1 cellular context compared by ENCODE assay signal in the genomic region with DNA sequence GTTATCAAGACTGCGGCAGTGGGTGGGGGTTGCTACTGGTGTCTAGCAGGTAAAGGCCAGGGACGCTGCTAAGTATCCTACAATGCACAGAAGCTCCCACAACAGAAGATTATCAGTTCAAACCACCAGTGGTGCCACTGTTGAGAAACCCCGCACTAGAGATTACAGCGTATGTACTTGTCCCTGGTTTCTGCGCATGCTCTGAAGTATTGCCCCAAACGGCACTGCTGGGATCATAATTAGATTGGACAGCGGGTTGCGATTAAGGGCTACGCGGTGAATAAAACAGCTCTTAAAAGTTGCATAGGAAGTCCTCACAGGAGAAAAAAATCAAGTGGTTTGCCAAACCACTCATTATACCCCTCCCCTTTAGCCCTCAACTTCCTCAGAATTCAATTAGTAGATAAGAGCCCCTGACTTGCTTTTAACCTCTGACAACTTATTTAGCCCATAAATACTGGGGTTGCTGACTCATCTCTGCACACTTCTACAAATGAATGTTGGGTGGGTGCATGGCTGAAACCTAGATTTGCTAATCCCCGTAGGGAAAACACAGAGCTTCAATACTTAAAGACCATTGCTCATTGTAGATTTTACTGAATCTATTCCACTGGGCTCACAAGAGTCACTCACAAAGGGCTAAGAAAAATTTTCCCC.
TF ChIP-seq lines count a peak whose summit lies in the region.

No MANE protein-coding gene starts in this region.

TF ChIP-seq in K562, 482 proteins besides CTCF, POLR2A, EP300 and RAD21 (continued from another document and continues in another):
- TF ChIP-seq JUND (IDR thresholded peaks at IDR 0.05; ENCODE audit: borderline replicate concordance, low read depth, low read length) (peak; percentile 82), JUND (tag; IDR thresholded peaks at IDR 0.05; ENCODE audit: borderline replicate concordance, low read depth, low read length) (peak; percentile 67; the same call in 1 of the 3 replicates), SMARCC2 (IDR thresholded peaks at IDR 0.05; ENCODE audit: low read depth) (peak; percentile 48; the same call in 1 of the 2 replicates), ZFP1 (CRISPR knock-in tag; IDR thresholded peaks at IDR 0.05) (no peak), ZNF253 (CRISPR knock-in tag; conservative IDR thresholded peaks at IDR 0.05) (no peak), ARID1B (IDR thresholded peaks at IDR 0.05) (peak; percentile 79), ZNF696 (CRISPR knock-in tag; conservative IDR thresholded peaks at IDR 0.05) (no peak), GATAD2B (IDR thresholded peaks at IDR 0.05; ENCODE audit: borderline replicate concordance) (0 out of 2 replicates have a peak, but pooled peaks have one; percentile 20), NR1H2 (CRISPR knock-in tag; IDR thresholded peaks at IDR 0.05) (no peak), RNF2 (IDR thresholded peaks at IDR 0.05) (peak; percentile 61), RFX1 (IDR thresholded peaks at IDR 0.05) (no peak), BCOR (IDR thresholded peaks at IDR 0.05) (0 out of 2 replicates have a peak, but pooled peaks have one; percentile 2), MEIS2 (IDR thresholded peaks at IDR 0.05; ENCODE audit: partially characterized antibody) (peak; percentile 90), DACH1 (IDR thresholded peaks at IDR 0.05; ENCODE audit: partially characterized antibody) (no peak), ZNF561 (CRISPR knock-in tag; conservative IDR thresholded peaks at IDR 0.05) (no peak), ZBTB17 (CRISPR knock-in tag; IDR thresholded peaks at IDR 0.05) (no peak), RCOR1 (IDR thresholded peaks at IDR 0.05; ENCODE audit: borderline replicate concordance in 1 of 2, low read depth in 2 of 2, low read length in 2 of 2) (peak in 1 of 2 experiments; percentile 88; a peak in 2 of 4 replicates), RBM25 (IDR thresholded peaks at IDR 0.05; ENCODE audit: low read depth, low read length, severe bottlenecking) (no peak), NRF1 (conservative IDR thresholded peaks at IDR 0.05 in 1 of 2, IDR thresholded peaks at IDR 0.05 in 1 of 2) (peak; percentile 76 to 80), LEF1 (IDR thresholded peaks at IDR 0.05) (peak; percentile 32; the same call in 1 of the 2 replicates), EGR1 (conservative IDR thresholded peaks at IDR 0.05) (0 out of 2 replicates have a peak, but pooled peaks have one; percentile 22), HDAC2 (IDR thresholded peaks at IDR 0.05) (peak; percentile 48; the same call in 1 of the 2 replicates), BHLHE40 (IDR thresholded peaks at IDR 0.05; ENCODE audit: low read length) (peak; percentile 75), SRSF3 (IDR thresholded peaks at IDR 0.05; ENCODE audit: insufficient read depth, low read length) (no peak), CREBBP (IDR thresholded peaks at IDR 0.05; ENCODE audit: low read depth, low read length) (no peak), SMARCA4 (IDR thresholded peaks at IDR 0.05) (peak; percentile 58; the same call in 1 of the 2 replicates), C11orf30 (IDR thresholded peaks at IDR 0.05; ENCODE audit: low read depth) (peak; percentile 90), KLF16 (IDR thresholded peaks at IDR 0.05) (peak; percentile 43; the same call in 1 of the 2 replicates), STAT5A (IDR thresholded peaks at IDR 0.05; ENCODE audit: borderline replicate concordance, low read length) (peak; percentile 13; the same call in 1 of the 2 replicates), TAL1 (IDR thresholded peaks at IDR 0.05) (peak; percentile 70; the same call in 1 of the 2 replicates), DIDO1 (tag; IDR thresholded peaks at IDR 0.05; ENCODE audit: low read depth) (no peak), TAF15 (IDR thresholded peaks at IDR 0.05; ENCODE audit: low read depth, low read length) (no peak), ZNF316 (IDR thresholded peaks at IDR 0.05) (peak; percentile 91), TAF1 (IDR thresholded peaks at IDR 0.05; ENCODE audit: control insufficient read depth, extremely low read depth, insufficient read depth, low read length, severe bottlenecking) (no peak), MAFK (IDR thresholded peaks at IDR 0.05; ENCODE audit: low read length) (peak; percentile 73), CBFA2T2 (conservative IDR thresholded peaks at IDR 0.05) (peak; percentile 71), ESRRA (IDR thresholded peaks at IDR 0.05; ENCODE audit: borderline replicate concordance, low read depth) (peak; percentile 16; the same call in 1 of the 2 replicates), PHB2 (IDR thresholded peaks at IDR 0.05; ENCODE audit: low read depth) (no peak), NEUROD1 (IDR thresholded peaks at IDR 0.05; ENCODE audit: borderline replicate concordance, low read depth, low read length, partially characterized antibody) (peak; percentile 14), ZNF766 (CRISPR knock-in tag; conservative IDR thresholded peaks at IDR 0.05) (0 out of 2 replicates have a peak, but pooled peaks have one; percentile 48), NCOA4 (IDR thresholded peaks at IDR 0.05; ENCODE audit: partially characterized antibody) (no peak), MTA3 (IDR thresholded peaks at IDR 0.05; ENCODE audit: borderline replicate concordance) (0 out of 2 replicates have a peak, but pooled peaks have one; percentile 34), FOXA3 (CRISPR knock-in tag; conservative IDR thresholded peaks at IDR 0.05 in 1 of 2, IDR thresholded peaks at IDR 0.05 in 1 of 2) (no peak), STAT5B (CRISPR knock-in tag; IDR thresholded peaks at IDR 0.05) (no peak), CXXC5 (CRISPR knock-in tag; IDR thresholded peaks at IDR 0.05) (peak; percentile 48), ZEB2 (IDR thresholded peaks at IDR 0.05) (peak; percentile 27; the same call in 1 of the 2 replicates), CEBPB (tag; IDR thresholded peaks at IDR 0.05) (peak; percentile 72), CEBPG (CRISPR knock-in tag; IDR thresholded peaks at IDR 0.05) (no peak), CEBPG (tag; conservative IDR thresholded peaks at IDR 0.05 in 1 of 2, IDR thresholded peaks at IDR 0.05 in 1 of 2) (peak in 1 of 2 experiments; percentile 44; a peak in 1 of 4 replicates)
- TF ChIP-seq, protein P1, sequence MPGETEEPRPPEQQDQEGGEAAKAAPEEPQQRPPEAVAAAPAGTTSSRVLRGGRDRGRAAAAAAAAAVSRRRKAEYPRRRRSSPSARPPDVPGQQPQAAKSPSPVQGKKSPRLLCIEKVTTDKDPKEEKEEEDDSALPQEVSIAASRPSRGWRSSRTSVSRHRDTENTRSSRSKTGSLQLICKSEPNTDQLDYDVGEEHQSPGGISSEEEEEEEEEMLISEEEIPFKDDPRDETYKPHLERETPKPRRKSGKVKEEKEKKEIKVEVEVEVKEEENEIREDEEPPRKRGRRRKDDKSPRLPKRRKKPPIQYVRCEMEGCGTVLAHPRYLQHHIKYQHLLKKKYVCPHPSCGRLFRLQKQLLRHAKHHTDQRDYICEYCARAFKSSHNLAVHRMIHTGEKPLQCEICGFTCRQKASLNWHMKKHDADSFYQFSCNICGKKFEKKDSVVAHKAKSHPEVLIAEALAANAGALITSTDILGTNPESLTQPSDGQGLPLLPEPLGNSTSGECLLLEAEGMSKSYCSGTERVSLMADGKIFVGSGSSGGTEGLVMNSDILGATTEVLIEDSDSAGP (CRISPR knock-in tag; IDR thresholded peaks at IDR 0.05) = no peak
- TF ChIP-seq, protein P2, sequence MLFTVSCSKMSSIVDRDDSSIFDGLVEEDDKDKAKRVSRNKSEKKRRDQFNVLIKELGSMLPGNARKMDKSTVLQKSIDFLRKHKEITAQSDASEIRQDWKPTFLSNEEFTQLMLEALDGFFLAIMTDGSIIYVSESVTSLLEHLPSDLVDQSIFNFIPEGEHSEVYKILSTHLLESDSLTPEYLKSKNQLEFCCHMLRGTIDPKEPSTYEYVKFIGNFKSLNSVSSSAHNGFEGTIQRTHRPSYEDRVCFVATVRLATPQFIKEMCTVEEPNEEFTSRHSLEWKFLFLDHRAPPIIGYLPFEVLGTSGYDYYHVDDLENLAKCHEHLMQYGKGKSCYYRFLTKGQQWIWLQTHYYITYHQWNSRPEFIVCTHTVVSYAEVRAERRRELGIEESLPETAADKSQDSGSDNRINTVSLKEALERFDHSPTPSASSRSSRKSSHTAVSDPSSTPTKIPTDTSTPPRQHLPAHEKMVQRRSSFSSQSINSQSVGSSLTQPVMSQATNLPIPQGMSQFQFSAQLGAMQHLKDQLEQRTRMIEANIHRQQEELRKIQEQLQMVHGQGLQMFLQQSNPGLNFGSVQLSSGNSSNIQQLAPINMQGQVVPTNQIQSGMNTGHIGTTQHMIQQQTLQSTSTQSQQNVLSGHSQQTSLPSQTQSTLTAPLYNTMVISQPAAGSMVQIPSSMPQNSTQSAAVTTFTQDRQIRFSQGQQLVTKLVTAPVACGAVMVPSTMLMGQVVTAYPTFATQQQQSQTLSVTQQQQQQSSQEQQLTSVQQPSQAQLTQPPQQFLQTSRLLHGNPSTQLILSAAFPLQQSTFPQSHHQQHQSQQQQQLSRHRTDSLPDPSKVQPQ (CRISPR knock-in tag; IDR thresholded peaks at IDR 0.05; ENCODE audit: borderline replicate concordance) = no peak
- TF ChIP-seq, protein P3, sequence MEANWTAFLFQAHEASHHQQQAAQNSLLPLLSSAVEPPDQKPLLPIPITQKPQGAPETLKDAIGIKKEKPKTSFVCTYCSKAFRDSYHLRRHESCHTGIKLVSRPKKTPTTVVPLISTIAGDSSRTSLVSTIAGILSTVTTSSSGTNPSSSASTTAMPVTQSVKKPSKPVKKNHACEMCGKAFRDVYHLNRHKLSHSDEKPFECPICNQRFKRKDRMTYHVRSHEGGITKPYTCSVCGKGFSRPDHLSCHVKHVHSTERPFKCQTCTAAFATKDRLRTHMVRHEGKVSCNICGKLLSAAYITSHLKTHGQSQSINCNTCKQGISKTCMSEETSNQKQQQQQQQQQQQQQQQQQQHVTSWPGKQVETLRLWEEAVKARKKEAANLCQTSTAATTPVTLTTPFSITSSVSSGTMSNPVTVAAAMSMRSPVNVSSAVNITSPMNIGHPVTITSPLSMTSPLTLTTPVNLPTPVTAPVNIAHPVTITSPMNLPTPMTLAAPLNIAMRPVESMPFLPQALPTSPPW (CRISPR knock-in tag; IDR thresholded peaks at IDR 0.05) = peak; percentile 91
- TF ChIP-seq, protein P4, sequence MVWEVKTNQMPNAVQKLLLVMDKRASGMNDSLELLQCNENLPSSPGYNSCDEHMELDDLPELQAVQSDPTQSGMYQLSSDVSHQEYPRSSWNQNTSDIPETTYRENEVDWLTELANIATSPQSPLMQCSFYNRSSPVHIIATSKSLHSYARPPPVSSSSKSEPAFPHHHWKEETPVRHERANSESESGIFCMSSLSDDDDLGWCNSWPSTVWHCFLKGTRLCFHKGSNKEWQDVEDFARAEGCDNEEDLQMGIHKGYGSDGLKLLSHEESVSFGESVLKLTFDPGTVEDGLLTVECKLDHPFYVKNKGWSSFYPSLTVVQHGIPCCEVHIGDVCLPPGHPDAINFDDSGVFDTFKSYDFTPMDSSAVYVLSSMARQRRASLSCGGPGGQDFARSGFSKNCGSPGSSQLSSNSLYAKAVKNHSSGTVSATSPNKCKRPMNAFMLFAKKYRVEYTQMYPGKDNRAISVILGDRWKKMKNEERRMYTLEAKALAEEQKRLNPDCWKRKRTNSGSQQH (CRISPR knock-in tag; IDR thresholded peaks at IDR 0.05) = no peak
- TF ChIP-seq, protein P5, sequence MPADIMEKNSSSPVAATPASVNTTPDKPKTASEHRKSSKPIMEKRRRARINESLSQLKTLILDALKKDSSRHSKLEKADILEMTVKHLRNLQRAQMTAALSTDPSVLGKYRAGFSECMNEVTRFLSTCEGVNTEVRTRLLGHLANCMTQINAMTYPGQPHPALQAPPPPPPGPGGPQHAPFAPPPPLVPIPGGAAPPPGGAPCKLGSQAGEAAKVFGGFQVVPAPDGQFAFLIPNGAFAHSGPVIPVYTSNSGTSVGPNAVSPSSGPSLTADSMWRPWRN (IDR thresholded peaks at IDR 0.05; ENCODE audit: low read depth) = peak; percentile 92
- TF ChIP-seq, protein P6, sequence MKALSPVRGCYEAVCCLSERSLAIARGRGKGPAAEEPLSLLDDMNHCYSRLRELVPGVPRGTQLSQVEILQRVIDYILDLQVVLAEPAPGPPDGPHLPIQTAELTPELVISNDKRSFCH (CRISPR knock-in tag; IDR thresholded peaks at IDR 0.05) = no peak
- TF ChIP-seq, protein P6 (tag; IDR thresholded peaks at IDR 0.05) = 0 out of 2 replicates have a peak, but pooled peaks have one; percentile 72
- TF ChIP-seq, protein P7, sequence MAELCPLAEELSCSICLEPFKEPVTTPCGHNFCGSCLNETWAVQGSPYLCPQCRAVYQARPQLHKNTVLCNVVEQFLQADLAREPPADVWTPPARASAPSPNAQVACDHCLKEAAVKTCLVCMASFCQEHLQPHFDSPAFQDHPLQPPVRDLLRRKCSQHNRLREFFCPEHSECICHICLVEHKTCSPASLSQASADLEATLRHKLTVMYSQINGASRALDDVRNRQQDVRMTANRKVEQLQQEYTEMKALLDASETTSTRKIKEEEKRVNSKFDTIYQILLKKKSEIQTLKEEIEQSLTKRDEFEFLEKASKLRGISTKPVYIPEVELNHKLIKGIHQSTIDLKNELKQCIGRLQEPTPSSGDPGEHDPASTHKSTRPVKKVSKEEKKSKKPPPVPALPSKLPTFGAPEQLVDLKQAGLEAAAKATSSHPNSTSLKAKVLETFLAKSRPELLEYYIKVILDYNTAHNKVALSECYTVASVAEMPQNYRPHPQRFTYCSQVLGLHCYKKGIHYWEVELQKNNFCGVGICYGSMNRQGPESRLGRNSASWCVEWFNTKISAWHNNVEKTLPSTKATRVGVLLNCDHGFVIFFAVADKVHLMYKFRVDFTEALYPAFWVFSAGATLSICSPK (IDR thresholded peaks at IDR 0.05; ENCODE audit: borderline replicate concordance) = no peak
- TF ChIP-seq, protein P8, sequence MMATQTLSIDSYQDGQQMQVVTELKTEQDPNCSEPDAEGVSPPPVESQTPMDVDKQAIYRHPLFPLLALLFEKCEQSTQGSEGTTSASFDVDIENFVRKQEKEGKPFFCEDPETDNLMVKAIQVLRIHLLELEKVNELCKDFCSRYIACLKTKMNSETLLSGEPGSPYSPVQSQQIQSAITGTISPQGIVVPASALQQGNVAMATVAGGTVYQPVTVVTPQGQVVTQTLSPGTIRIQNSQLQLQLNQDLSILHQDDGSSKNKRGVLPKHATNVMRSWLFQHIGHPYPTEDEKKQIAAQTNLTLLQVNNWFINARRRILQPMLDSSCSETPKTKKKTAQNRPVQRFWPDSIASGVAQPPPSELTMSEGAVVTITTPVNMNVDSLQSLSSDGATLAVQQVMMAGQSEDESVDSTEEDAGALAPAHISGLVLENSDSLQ (IDR thresholded peaks at IDR 0.05) = peak; percentile 70
- TF ChIP-seq, protein P9, sequence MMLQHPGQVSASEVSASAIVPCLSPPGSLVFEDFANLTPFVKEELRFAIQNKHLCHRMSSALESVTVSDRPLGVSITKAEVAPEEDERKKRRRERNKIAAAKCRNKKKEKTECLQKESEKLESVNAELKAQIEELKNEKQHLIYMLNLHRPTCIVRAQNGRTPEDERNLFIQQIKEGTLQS (IDR thresholded peaks at IDR 0.05) = peak; percentile 72
- TF ChIP-seq, protein P9 (CRISPR knock-in tag; conservative IDR thresholded peaks at IDR 0.05) = no peak
